ENCODE assay signal across 12 cellular contexts in the genomic region with DNA sequence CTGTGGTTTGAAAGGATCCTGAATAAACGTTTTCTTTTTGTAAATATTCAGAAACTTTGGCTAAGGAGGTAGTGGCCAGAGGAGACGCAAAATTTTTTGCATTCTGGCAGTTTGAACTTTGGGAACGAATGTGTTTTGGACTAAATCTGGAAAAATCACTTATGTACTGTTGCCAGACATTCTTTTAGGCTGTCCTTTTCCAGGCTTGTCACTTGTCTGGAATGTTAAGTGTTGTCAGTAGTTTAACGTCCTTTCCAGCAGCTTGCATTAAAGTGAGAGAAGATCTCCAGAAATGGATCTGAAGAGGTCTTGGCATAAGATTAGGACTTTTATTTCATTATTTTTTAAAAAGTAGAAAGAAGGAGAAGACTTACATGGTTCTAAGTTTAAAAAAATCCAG. TPM values are rescaled to one million over a fixed set of nuclear protein-coding genes. Genes with fewer than 3 reads are reported as not detected.
DNase-seq lines count a peak whose midpoint lies in the region; ATAC-seq and TF ChIP-seq lines count a peak whose summit lies in the region.
"Had no signal": no experiment of that assay in that cellular context is flagged by ENCODE, and none has a peak within 500 bp of the region (broad histone marks: within the 10 kb centered on the region; RNA-seq: fewer than 3 reads in every experiment).

No MANE protein-coding gene starts in this region.

- TF ChIP-seq CTCF in astrocyte of the cerebellum (IDR thresholded peaks at IDR 0.05; ENCODE audit: low read depth, low read length, missing control alignments) = no peak

- H3K4me3 Mint-ChIP-seq in T-cell = no peak overlapping the region
- no peak overlapping the region for H3K4me3 Mint-ChIP-seq in activated T-helper 1 cell treated with anti-CD3 and anti-CD28 coated beads, Interleukin-12 subunit alpha, Interleukin-12 subunit beta, Interleukin-2, Interleukin-4 antibody, amounts not matched to agents 30 ng/mL and 10 ng/mL and 1 ng/mL, durations not matched to agents 14 hours and 24 hours and 36 hours

- ATAC-seq in left ventricle myocardium superior (peak; percentile 65), T-cell (replicated peaks in 1 of 4) (no peak), GM21528 (IDR thresholded peaks at IDR 0.05; ENCODE audit: low FRiP score, unreplicated experiment) (no peak)

- H3K36me3 ChIP-seq in skeletal muscle tissue (ENCODE audit: control insufficient read depth in 3 of 3, insufficient read depth in 3 of 3, low read length in 3 of 3) = no peaks in the 10 kb centered on the region

- peak overlapping the region; percentile 62 for H3K27ac ChIP-seq in skeletal muscle tissue (ENCODE audit: low read depth, low read length)

- H3K9me3 Mint-ChIP-seq in T-cell = no peaks in the 10 kb centered on the region
- H3K9me3 Mint-ChIP-seq in activated T-helper 1 cell treated with anti-CD3 and anti-CD28 coated beads, Interleukin-12 subunit alpha, Interleukin-12 subunit beta, Interleukin-2, Interleukin-4 antibody, amounts not matched to agents 30 ng/mL and 10 ng/mL and 1 ng/mL, durations not matched to agents 14 hours and 24 hours and 36 hours = no peaks in the 10 kb centered on the region
- H3K9me3 Mint-ChIP-seq: nephron progenitor cell had no signal

- POLR2A ChIA-PET in T-cell (lab: Charles Lee) = no interaction called here

- peaks cover 46 to 50% (median 50%) of the 10 kb centered on the region in 3 donors for H3K4me1 ChIP-seq in skeletal muscle tissue (ENCODE audit: control insufficient read depth in 3 of 3, insufficient read depth in 3 of 3, low read length in 3 of 3)

- no peak overlapping the region for H3K4me3 ChIP-seq in astrocyte of the cerebellum (ENCODE audit: low read depth, low read length)
- peak overlapping the region in 1 of 3 donors; percentile 26 for H3K4me3 ChIP-seq in skeletal muscle tissue (ENCODE audit: low read length in 3 of 3)

- H3K9ac ChIP-seq in skeletal muscle tissue (ENCODE audit: low read depth in 1 of 3, low read length in 3 of 3) = no peak overlapping the region

- H3K9me3 ChIP-seq in skeletal muscle tissue (ENCODE audit: control insufficient read depth in 3 of 3, low read length in 3 of 3) = no peaks in the 10 kb centered on the region

- peaks cover 52 to 58% (median 56%) of the 10 kb centered on the region in 3 donors for H3K4me1 Mint-ChIP-seq in T-cell
- peaks cover 23% of the 10 kb centered on the region for H3K4me1 Mint-ChIP-seq in activated T-helper 1 cell treated with anti-CD3 and anti-CD28 coated beads, Interleukin-12 subunit alpha, Interleukin-12 subunit beta, Interleukin-2, Interleukin-4 antibody, amounts not matched to agents 30 ng/mL and 10 ng/mL and 1 ng/mL, durations not matched to agents 14 hours and 24 hours and 36 hours (ENCODE audit: low read depth)

- H3K27me3 Mint-ChIP-seq in T-cell = no peaks in the 10 kb centered on the region
- H3K27me3 Mint-ChIP-seq in activated T-helper 1 cell treated with anti-CD3 and anti-CD28 coated beads, Interleukin-12 subunit alpha, Interleukin-12 subunit beta, Interleukin-2, Interleukin-4 antibody, amounts not matched to agents 30 ng/mL and 10 ng/mL and 1 ng/mL, durations not matched to agents 14 hours and 24 hours and 36 hours (ENCODE audit: insufficient read depth) = peaks cover 4% of the 10 kb centered on the region

- in situ Hi-C loops in astrocyte of the cerebellum (cut with HindIII; ENCODE audit: low sequenced_read_pairs) = no loop called here

- H3K36me3 Mint-ChIP-seq in T-cell = peaks cover 5% of the 10 kb centered on the region
- H3K36me3 Mint-ChIP-seq in activated T-helper 1 cell treated with anti-CD3 and anti-CD28 coated beads, Interleukin-12 subunit alpha, Interleukin-12 subunit beta, Interleukin-2, Interleukin-4 antibody, amounts not matched to agents 30 ng/mL and 10 ng/mL and 1 ng/mL, durations not matched to agents 14 hours and 24 hours and 36 hours (ENCODE audit: low read depth) = no peaks in the 10 kb centered on the region

- DNase-seq in GM04504 (ENCODE audit: low read depth) (peak; percentile 87), astrocyte of the cerebellum (ENCODE audit: low read depth) (peak; percentile 88), left ventricle myocardium superior (no peak), NCI-H1930 (lab: John Stamatoyannopoulos, UW) (no peak), T-cell (no peak)
- no peak for DNase-seq in activated T-helper 1 cell treated with anti-CD3 and anti-CD28 coated beads, Interleukin-12 subunit alpha, Interleukin-12 subunit beta, Interleukin-2, Interleukin-4 antibody, amounts not matched to agents 30 ng/mL and 10 ng/mL and 1 ng/mL, durations not matched to agents 14 hours and 24 hours and 36 hours (ENCODE audit: low spot score)
- DNase-seq: activated CD8-positive, alpha-beta memory T cell treated with anti-CD3 and anti-CD28 coated beads for 24 hours; nephron progenitor cell had no signal

- no peak overlapping the region for H3K27ac Mint-ChIP-seq in T-cell
- H3K27ac Mint-ChIP-seq in activated T-helper 1 cell treated with anti-CD3 and anti-CD28 coated beads, Interleukin-12 subunit alpha, Interleukin-12 subunit beta, Interleukin-2, Interleukin-4 antibody, amounts not matched to agents 30 ng/mL and 10 ng/mL and 1 ng/mL, durations not matched to agents 14 hours and 24 hours and 36 hours = no peak overlapping the region

- intact Hi-C loops in left ventricle myocardium superior (cut with micrococcal nuclease) = no loop called here
- intact Hi-C loops in activated T-helper 1 cell treated with anti-CD3 and anti-CD28 coated beads, Interleukin-12 subunit alpha, Interleukin-12 subunit beta, Interleukin-2, Interleukin-4 antibody, amounts not matched to agents 30 ng/mL and 10 ng/mL and 1 ng/mL, durations not matched to agents 14 hours and 24 hours and 36 hours (cut with micrococcal nuclease) = loop anchor here (5.0 kb wide), 1 partner anchor 198 kb away; no protein-coding TSS in a partner anchor

- H3K27me3 ChIP-seq in skeletal muscle tissue (ENCODE audit: control insufficient read depth in 3 of 3, insufficient read depth in 3 of 3, low read length in 3 of 3) = no peaks in the 10 kb centered on the region
- H3K27me3 ChIP-seq: dorsolateral prefrontal cortex had no signal

- CTCF ChIA-PET in T-cell (lab: Charles Lee) = interaction anchor here in 1 of 2 donors (0.7 kb wide), 1 partner anchor 99 kb away, joined by 3 read pairs; no protein-coding TSS in a partner anchor

RNA-seq across cellular contexts. Expression of a gene that starts 18.5 kb away (rescaled TPM):
- total RNA-seq in left ventricle myocardium superior (52.0 TPM), skeletal muscle tissue (21.9 TPM), T-cell (10 to 100 TPM; 45.3 to 64.0 (median 54.5) TPM)
- total RNA-seq in activated T-helper 1 cell treated with anti-CD3 and anti-CD28 coated beads, Interleukin-12 subunit alpha, Interleukin-12 subunit beta, Interleukin-2, Interleukin-4 antibody, amounts not matched to agents 30 ng/mL and 10 ng/mL and 1 ng/mL, durations not matched to agents 14 hours and 24 hours and 36 hours = 40.3 and 40.4 TPM in 2 replicates

RNA-seq across cellular contexts. Expression of a gene that starts 44.3 kb away (rescaled TPM):
- total RNA-seq in left ventricle myocardium superior = 19.8 TPM
- 2.1 TPM for total RNA-seq in skeletal muscle tissue
- under 1 TPM in 1 of 5 donors, not detected in 4; 0.63 TPM for total RNA-seq in T-cell
- total RNA-seq in activated T-helper 1 cell treated with anti-CD3 and anti-CD28 coated beads, Interleukin-12 subunit alpha, Interleukin-12 subunit beta, Interleukin-2, Interleukin-4 antibody, amounts not matched to agents 30 ng/mL and 10 ng/mL and 1 ng/mL, durations not matched to agents 14 hours and 24 hours and 36 hours = 0.10 TPM in 1 of 2 replicates, not detected in the other
- total RNA-seq: G401 had no signal

Comparison
In these comparisons a context has a peak if more than half of its experiments do, and no peak if none do; other contexts are left out.
1. DNase-seq: peak in GM04504 (single experiment) and astrocyte of the cerebellum (single experiment); none in left ventricle myocardium superior (single experiment), NCI-H1930 (0 of 2), T-cell (0 of 34) and activated T-helper 1 cell treated with anti-CD3 and anti-CD28 coated beads, Interleukin-12 subunit alpha, Interleukin-12 subunit beta, Interleukin-2, Interleukin-4 antibody, amounts not matched to agents 30 ng/mL and 10 ng/mL and 1 ng/mL, durations not matched to agents 14 hours and 24 hours and 36 hours (single experiment).